ENCODE assay signal across 1 cellular context in the genomic region with DNA sequence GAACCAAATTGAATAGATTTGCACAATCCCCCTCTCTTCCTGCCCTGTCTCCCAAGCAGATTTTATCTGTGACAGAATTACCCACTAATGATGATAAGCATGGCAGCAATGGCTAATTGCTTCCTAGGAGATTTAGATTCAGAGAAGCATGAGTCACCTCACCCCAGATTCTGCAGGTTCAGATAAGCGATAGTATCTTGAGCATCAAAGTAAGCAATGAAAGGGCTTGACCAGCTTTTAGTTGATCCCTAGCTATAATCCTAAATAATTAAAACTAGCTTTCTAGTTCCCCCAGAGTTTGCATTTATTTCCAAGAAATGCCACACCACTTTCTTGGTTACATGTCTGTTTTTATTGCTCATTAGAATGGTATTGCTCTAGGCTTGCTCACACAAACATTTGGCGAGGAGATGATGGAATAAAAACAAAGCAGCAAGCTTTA.
TF ChIP-seq lines count a peak whose summit lies in the region.

No MANE protein-coding gene starts in this region.

TF ChIP-seq in H1, 55 proteins besides CTCF, POLR2A, EP300 and RAD21:
- TF ChIP-seq SP1 (IDR thresholded peaks at IDR 0.05; ENCODE audit: low read depth, low read length) (no peak), CBX8 (IDR thresholded peaks at IDR 0.05; ENCODE audit: borderline replicate concordance, low read depth, low read length) (no peak), HDAC6 (IDR thresholded peaks at IDR 0.05; ENCODE audit: low read depth, low read length) (no peak), RXRA (IDR thresholded peaks at IDR 0.05; ENCODE audit: insufficient read depth, low read depth, low read length) (no peak), SUZ12 (IDR thresholded peaks at IDR 0.05; ENCODE audit: low read length) (no peak), SIRT6 (IDR thresholded peaks at IDR 0.05; ENCODE audit: low read length) (no peak)
